8 cellular contexts compared by ENCODE assay signal in genomic region chr17:76709077-76709950, GRCh38. TPM values are rescaled to one million over a fixed set of nuclear protein-coding genes. Genes with fewer than 3 reads are reported as not detected.
DNase-seq lines count a peak whose midpoint lies in the region; ATAC-seq and TF ChIP-seq lines count a peak whose summit lies in the region.

No MANE protein-coding gene starts in this region.

- peaks cover 17% of the 10 kb centered on the region for H3K36me3 Mint-ChIP-seq in activated T-cell treated with anti-CD3 and anti-CD28 coated beads, Interleukin-2, amount 50 U/mL, for 24 hours (ENCODE audit: low read depth)
- H3K36me3 Mint-ChIP-seq in activated CD4-positive, alpha-beta memory T cell treated with anti-CD3 and anti-CD28 coated beads for 36 hours = peaks cover 12% of the 10 kb centered on the region

- no peaks in the 10 kb centered on the region for H3K27me3 Mint-ChIP-seq in activated T-cell treated with anti-CD3 and anti-CD28 coated beads, Interleukin-2, amount 50 U/mL, for 24 hours
- H3K27me3 Mint-ChIP-seq in activated CD4-positive, alpha-beta memory T cell treated with anti-CD3 and anti-CD28 coated beads for 36 hours = no peaks in the 10 kb centered on the region

- H3K36me3 ChIP-seq in gastroesophageal sphincter = peaks cover 0 to 19% of the 10 kb centered on the region in 2 donors

- CTCF ChIA-PET in activated CD4-positive, alpha-beta memory T cell treated with anti-CD3 and anti-CD28 coated beads for 36 hours (lab: Charles Lee) = no interaction called here

- peaks cover 6 to 82% (median 29%) of the 10 kb centered on the region in 3 donors for H3K4me1 ChIP-seq in gastroesophageal sphincter

- H3K9me3 ChIP-seq in gastroesophageal sphincter = no peaks in the 10 kb centered on the region

- peak overlapping the region; percentile 73 for H3K4me3 ChIP-seq in gastroesophageal sphincter

- no peaks in the 10 kb centered on the region for H3K27me3 ChIP-seq in gastroesophageal sphincter

- 8 to 40% methylated on average over 3 to 9 of the region's 29 CpGs for WGBS in gastroesophageal sphincter (ENCODE audit: low coverage in 1 of 2), 2 donors

- peak; percentile 64 to 85 for TF ChIP-seq POLR2A in gastroesophageal sphincter (IDR thresholded peaks at IDR 0.05)

- no peak for TF ChIP-seq EP300 in gastroesophageal sphincter (IDR thresholded peaks at IDR 0.05)

- ATAC-seq in gastroesophageal sphincter (peak; percentile 87), GM21576 (IDR thresholded peaks at IDR 0.05; ENCODE audit: unreplicated experiment) (no peak), GM19351 (IDR thresholded peaks at IDR 0.05; ENCODE audit: unreplicated experiment) (no peak), GM21619 (IDR thresholded peaks at IDR 0.05; ENCODE audit: unreplicated experiment) (no peak)

- peak in 1 of 4 experiments; percentile 8 for TF ChIP-seq CTCF in gastroesophageal sphincter (IDR thresholded peaks at IDR 0.05)

- peak overlapping the region; percentile 95 to 98 (median 96) for H3K27ac ChIP-seq in gastroesophageal sphincter

- no peak for DNase-seq in activated T-cell treated with anti-CD3 and anti-CD28 coated beads, Interleukin-2, amount 50 U/mL, for 24 hours
- DNase-seq in activated T-cell treated with anti-CD3 and anti-CD28 coated beads, Interleukin-2, amount 50 U/mL, for 48 hours = no peak
- DNase-seq in activated CD4-positive, alpha-beta memory T cell treated with anti-CD3 and anti-CD28 coated beads for 36 hours = no peak
- peak; percentile 88 for DNase-seq in non-pigmented ciliary epithelial cell (ENCODE audit: low read depth)

- peak overlapping the region; percentile 33 for H3K27ac Mint-ChIP-seq in activated T-cell treated with anti-CD3 and anti-CD28 coated beads, Interleukin-2, amount 50 U/mL, for 24 hours
- no peak overlapping the region for H3K27ac Mint-ChIP-seq in activated CD4-positive, alpha-beta memory T cell treated with anti-CD3 and anti-CD28 coated beads for 36 hours

- H3K9me3 Mint-ChIP-seq in activated T-cell treated with anti-CD3 and anti-CD28 coated beads, Interleukin-2, amount 50 U/mL, for 24 hours = no peaks in the 10 kb centered on the region
- H3K9me3 Mint-ChIP-seq in activated CD4-positive, alpha-beta memory T cell treated with anti-CD3 and anti-CD28 coated beads for 36 hours = no peaks in the 10 kb centered on the region

- H3K4me1 Mint-ChIP-seq in activated T-cell treated with anti-CD3 and anti-CD28 coated beads, Interleukin-2, amount 50 U/mL, for 24 hours (ENCODE audit: low read depth) = peaks cover 30% of the 10 kb centered on the region
- H3K4me1 Mint-ChIP-seq in activated CD4-positive, alpha-beta memory T cell treated with anti-CD3 and anti-CD28 coated beads for 36 hours (ENCODE audit: low read depth) = peaks cover 8% of the 10 kb centered on the region

- intact Hi-C loops in activated CD4-positive, alpha-beta memory T cell treated with anti-CD3 and anti-CD28 coated beads for 36 hours (cut with micrococcal nuclease) = no loop called here

- peak overlapping the region; percentile 70 for H3K4me3 Mint-ChIP-seq in activated T-cell treated with anti-CD3 and anti-CD28 coated beads, Interleukin-2, amount 50 U/mL, for 24 hours
- peak overlapping the region; percentile 61 for H3K4me3 Mint-ChIP-seq in activated CD4-positive, alpha-beta memory T cell treated with anti-CD3 and anti-CD28 coated beads for 36 hours

- POLR2A ChIA-PET in activated CD4-positive, alpha-beta memory T cell treated with anti-CD3 and anti-CD28 coated beads for 36 hours (lab: Charles Lee) = interaction anchor here (1.1 kb wide), 1 partner anchor 149 kb away, joined by 5 read pairs; no protein-coding TSS in a partner anchor

RNA-seq across cellular contexts. Expression of gene MXRA7, which starts 1.5 kb away (rescaled TPM):
- 1 to 10 TPM; 7.5 to 8.0 TPM for total RNA-seq in activated CD4-positive, alpha-beta memory T cell treated with anti-CD3 and anti-CD28 coated beads for 36 hours
- total RNA-seq in gastroesophageal sphincter = 100 to 1,000 TPM; 333 to 451 (median 412) TPM

RNA-seq across cellular contexts. Expression of gene JMJD6, which starts 17.1 kb away (rescaled TPM):
- 10 to 100 TPM; 53.4 to 56.6 TPM for total RNA-seq in activated CD4-positive, alpha-beta memory T cell treated with anti-CD3 and anti-CD28 coated beads for 36 hours
- 10 to 100 TPM; 39.0 to 53.8 (median 47.2) TPM for total RNA-seq in gastroesophageal sphincter

RNA-seq across cellular contexts. Expression of gene METTL23, which starts 17.3 kb away (rescaled TPM):
- 10 to 100 TPM; 29.1 to 29.2 TPM for total RNA-seq in activated CD4-positive, alpha-beta memory T cell treated with anti-CD3 and anti-CD28 coated beads for 36 hours
- total RNA-seq in gastroesophageal sphincter = 10 to 100 TPM; 19.2 to 52.6 (median 25.1) TPM

RNA-seq across cellular contexts. Expression of gene SRSF2, which starts 27.8 kb away (rescaled TPM):
- 100 to 1,000 TPM; 299 TPM for total RNA-seq in activated CD4-positive, alpha-beta memory T cell treated with anti-CD3 and anti-CD28 coated beads for 36 hours
- 100 to 1,000 TPM; 106 to 194 (median 148) TPM for total RNA-seq in gastroesophageal sphincter

RNA-seq across cellular contexts. Expression of gene MFSD11, which starts 28.6 kb away (rescaled TPM):
- 10 to 100 TPM; 17.5 to 18.3 TPM for total RNA-seq in activated CD4-positive, alpha-beta memory T cell treated with anti-CD3 and anti-CD28 coated beads for 36 hours
- total RNA-seq in gastroesophageal sphincter = 10 to 100 TPM; 18.4 to 27.8 (median 20.9) TPM

Comparison
In these comparisons a context has a peak if more than half of its experiments do, and no peak if none do; other contexts are left out.
1. RNA of gene MXRA7, which starts 1.5 kb away (total RNA-seq): 333 to 451 TPM in gastroesophageal sphincter; 7.5 to 8.0 TPM in activated CD4-positive, alpha-beta memory T cell treated with anti-CD3 and anti-CD28 coated beads for 36 hours; every median in the first group is over 10 times any median in the second.